Comparison of ENCODE assay signal across 8 cellular contexts in the genomic region with DNA sequence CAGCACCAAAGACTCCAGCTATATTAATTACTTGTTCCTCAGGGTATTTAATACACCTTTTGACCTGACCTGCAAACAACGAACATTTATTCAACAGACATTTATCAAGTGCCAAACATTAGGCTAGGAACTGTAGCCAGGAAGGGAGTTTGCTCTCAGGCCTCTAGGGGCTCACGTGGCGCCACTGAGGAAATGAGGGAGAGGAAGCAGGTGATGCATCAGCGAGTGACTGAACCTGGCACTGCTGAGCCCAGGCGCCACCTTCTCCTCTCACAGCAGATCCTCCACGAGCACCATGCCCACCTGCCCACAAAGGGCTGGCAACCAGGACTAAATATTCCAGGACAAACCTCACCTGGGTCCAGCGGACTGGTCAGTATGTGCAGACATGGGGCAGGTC. TPM values are rescaled to one million over a fixed set of nuclear protein-coding genes. Genes with fewer than 3 reads are reported as not detected.
DNase-seq lines count a peak whose midpoint lies in the region; ATAC-seq, FAIRE-seq and TF ChIP-seq lines count a peak whose summit lies in the region.

No MANE protein-coding gene starts in this region.

- DNase-seq in stimulated activated CD4-positive, alpha-beta T cell treated with anti-CD3 and anti-CD28 coated beads, Interleukin-15, amount 100 ng/mL, for 24 hours = peak; percentile 44
- no peak for DNase-seq in stimulated activated CD4-positive, alpha-beta T cell treated with anti-CD3 and anti-CD28 coated beads, Interleukin-2, amount 100 ng/mL, for 48 hours
- DNase-seq in NB4 (ENCODE audit: low read depth) = peak; percentile 6
- no peak for DNase-seq in colonic mucosa
- DNase-seq in pancreas = peak in 5 of 6 donors; percentile 60 to 76 (median 72)
- DNase-seq in sigmoid colon = no peak
- DNase-seq in GF-D8 (lab: John Stamatoyannopoulos, UW) = no peak
- DNase-seq in LoVo (ENCODE audit: low spot score) = no peak

- WGBS in pancreas, 2 donors = 29 to 31% methylated on average over 7 of the region's 7 CpGs
- WGBS in sigmoid colon, 2 donors = 62 to 84% methylated on average over 7 of the region's 7 CpGs

- H3K4me1 ChIP-seq in colonic mucosa (no peaks in the 10 kb centered on the region), pancreas (peaks cover 4 to 12% (median 8%) of the 10 kb centered on the region in 3 donors), sigmoid colon (peaks cover 0 to 17% (median 3%) of the 10 kb centered on the region in 4 donors)

- ATAC-seq in pancreas = peak; percentile 86 to 95 (median 88)

- intact Hi-C loops in colonic mucosa (cut with DNase I) (no loop called here), pancreas (cut with DNase I) (no loop called here), sigmoid colon (cut with DNase I) (no loop called here)

- TF ChIP-seq EP300 in sigmoid colon (IDR thresholded peaks at IDR 0.05) = no peak

- no peaks in the 10 kb centered on the region for H3K36me3 ChIP-seq in colonic mucosa
- H3K36me3 ChIP-seq in pancreas = no peaks in the 10 kb centered on the region
- H3K36me3 ChIP-seq in sigmoid colon = peaks cover 0 to 45% (median 9%) of the 10 kb centered on the region in 4 donors

- H3K27me3 ChIP-seq in colonic mucosa = no peaks in the 10 kb centered on the region
- no peaks in the 10 kb centered on the region for H3K27me3 ChIP-seq in pancreas
- H3K27me3 ChIP-seq in sigmoid colon = no peaks in the 10 kb centered on the region

- no peak overlapping the region for H3K4me3 ChIP-seq in NB4 (ENCODE audit: low read depth, low read length)
- H3K4me3 ChIP-seq in colonic mucosa = no peak overlapping the region
- no peak overlapping the region for H3K4me3 ChIP-seq in pancreas
- H3K4me3 ChIP-seq in sigmoid colon = no peak overlapping the region

- H3K27ac ChIP-seq in colonic mucosa = no peak overlapping the region
- H3K27ac ChIP-seq in pancreas = no peak overlapping the region
- H3K27ac ChIP-seq in sigmoid colon = no peak overlapping the region

- TF ChIP-seq CTCF in NB4 (IDR thresholded peaks at IDR 0.05; ENCODE audit: low read depth, low read length) (peak; percentile 11), colonic mucosa (IDR thresholded peaks at IDR 0.05) (peak; percentile 13), pancreas (IDR thresholded peaks at IDR 0.05) (peak in 2 of 4 donors; percentile 42 to 51), sigmoid colon (IDR thresholded peaks at IDR 0.05) (no peak)

- H3K9me3 ChIP-seq in colonic mucosa (no peaks in the 10 kb centered on the region), pancreas (no peaks in the 10 kb centered on the region), sigmoid colon (peaks cover 0 to 5% (median 1%) of the 10 kb centered on the region in 4 donors)

- FAIRE-seq in pancreas (lab: Jason Lieb, UNC) = no peak

- TF ChIP-seq POLR2A in NB4 (IDR thresholded peaks at IDR 0.05; ENCODE audit: extremely low read depth, insufficient read length) (no peak), sigmoid colon (IDR thresholded peaks at IDR 0.05) (no peak)

- no peak overlapping the region for H3K9ac ChIP-seq in colonic mucosa (ENCODE audit: low read depth in 2 of 2, low read length in 2 of 2)

RNA-seq across cellular contexts. Expression of gene SETD3, which starts 50.2 kb away (rescaled TPM):
- total RNA-seq in colonic mucosa (10 to 100 TPM; 60.0 to 69.4 TPM), pancreas (10 to 100 TPM; 24.9 to 32.7 (median 28.3) TPM), sigmoid colon (100 to 1,000 TPM; 130 to 164 (median 152) TPM)
- polyA plus RNA-seq in pancreas (10 to 100 TPM; 14.0 to 24.5 TPM), sigmoid colon (10 to 100 TPM; 34.6 to 54.7 (median 53.6) TPM)

RNA-seq across cellular contexts. Expression of gene CCNK, which starts 50.7 kb away (rescaled TPM):
- total RNA-seq in colonic mucosa (10 to 100 TPM; 65.8 to 67.7 TPM), pancreas (10 to 100 TPM; 14.0 to 23.4 (median 16.1) TPM), sigmoid colon (10 to 100 TPM; 13.2 to 20.5 (median 18.4) TPM)
- polyA plus RNA-seq in pancreas (10 to 100 TPM in 1 of 2 donors, 1 to 10 TPM in 1; 7.9 to 10.0 TPM), sigmoid colon (10 to 100 TPM; 14.4 to 25.9 (median 17.6) TPM)

Comparison
In these comparisons a context has a peak if more than half of its experiments do, and no peak if none do; other contexts are left out.
1. DNase-seq: peak in stimulated activated CD4-positive, alpha-beta T cell treated with anti-CD3 and anti-CD28 coated beads, Interleukin-15, amount 100 ng/mL, for 24 hours (single experiment), NB4 (single experiment) and pancreas (5 of 6); none in stimulated activated CD4-positive, alpha-beta T cell treated with anti-CD3 and anti-CD28 coated beads, Interleukin-2, amount 100 ng/mL, for 48 hours (0 of 2), colonic mucosa (single experiment), sigmoid colon (single experiment), GF-D8 (single experiment) and LoVo (single experiment).
2. CTCF ChIP-seq: peak in NB4 (single experiment) and colonic mucosa (single experiment); none in sigmoid colon (0 of 4).